Comparison of ENCODE assay signal across 8 cellular contexts in the genomic region with DNA sequence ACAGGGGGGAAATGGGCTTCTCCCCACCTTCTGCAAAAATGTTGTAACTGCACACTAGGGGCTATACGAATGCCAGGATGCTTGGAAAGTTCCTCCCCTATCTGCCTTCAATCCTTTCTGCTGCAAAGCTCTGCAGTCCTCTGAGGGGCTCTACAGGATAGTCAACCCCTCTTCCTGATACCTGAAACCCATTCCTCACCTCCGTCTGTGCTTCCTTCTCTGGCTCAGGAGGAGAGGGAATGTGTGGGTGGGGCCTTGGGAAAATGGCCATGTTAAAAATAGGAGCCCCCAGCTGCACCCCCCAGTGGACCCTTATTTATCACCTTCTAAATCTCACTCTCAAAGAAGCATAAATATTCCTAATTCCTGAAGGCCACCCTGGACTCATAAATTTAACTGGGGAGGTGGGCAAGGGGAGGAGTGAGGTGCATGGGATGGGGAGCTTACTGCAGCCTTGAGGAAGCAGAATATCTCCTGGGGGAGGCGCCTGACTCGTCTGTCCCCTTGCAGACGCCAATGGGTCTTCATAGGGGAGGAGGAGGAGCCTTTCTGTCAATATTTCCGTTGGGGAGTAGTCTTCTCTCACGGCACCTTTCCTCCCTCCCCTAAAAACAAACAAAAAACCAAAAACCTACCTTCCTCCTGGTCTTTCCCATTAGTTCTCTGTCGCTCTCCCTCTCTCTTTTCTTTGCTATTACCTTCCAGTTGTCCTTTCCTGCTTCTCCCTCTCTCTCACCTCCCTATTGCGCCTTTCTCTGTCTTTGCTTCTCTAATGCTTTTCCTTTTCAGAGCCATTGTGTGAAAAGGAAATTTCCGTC. TPM values are rescaled to one million over a fixed set of nuclear protein-coding genes. Genes with fewer than 3 reads are reported as not detected.
DNase-seq lines count a peak whose midpoint lies in the region; ATAC-seq and TF ChIP-seq lines count a peak whose summit lies in the region.

No MANE protein-coding gene starts in this region.

- peak overlapping the region; percentile 33 for H3K4me3 ChIP-seq in hepatocyte

- peak overlapping the region; percentile 57 for H2AFZ ChIP-seq in hepatocyte

- 19% methylated on average over 10 of the region's 10 CpGs for WGBS in hepatocyte (ENCODE audit: low lambda C conversion rate, missing lambda C conversion rate)

- H3K4me1 ChIP-seq in hepatocyte (ENCODE audit: insufficient read depth) = peaks cover 32% of the 10 kb centered on the region

- no peaks in the 10 kb centered on the region for H3K27me3 ChIP-seq in hepatocyte

- H3K9me3 ChIP-seq in hepatocyte (ENCODE audit: low read depth) = no peaks in the 10 kb centered on the region

- DNase-seq in activated gamma-delta T cell treated with Interleukin-2 at 50 U/mL for 16 hours (peak; percentile 16), activated gamma-delta T cell (lab: John Stamatoyannopoulos, UW) (no peak), NCI-H2081 treated with DMSO at 0.1 percent for 48 hours (lab: John Stamatoyannopoulos, UW) (peak; percentile 45), hepatocyte (ENCODE audit: low spot score) (no peak), progenitor cell of endocrine pancreas (ENCODE audit: low spot score, unreplicated experiment) (no peak)
- peak; percentile 36 for DNase-seq in activated T-helper 1 cell treated with anti-CD3 and anti-CD28 coated beads, Interleukin-12 subunit alpha, Interleukin-12 subunit beta, Interleukin-2, Interleukin-4 antibody, amounts not matched to agents 30 ng/mL and 10 ng/mL and 1 ng/mL, durations not matched to agents 14 hours and 24 hours and 36 hours (ENCODE audit: low spot score)
- DNase-seq in stimulated activated naive CD8-positive, alpha-beta T cell treated with anti-CD3 and anti-CD28 coated beads, Interleukin-15, Interleukin-2, amounts not matched to agents 100 U/mL and 50 U/mL, for 24 hours = peak; percentile 52

- no peaks in the 10 kb centered on the region for H3K9me2 ChIP-seq in hepatocyte (replicated peaks; ENCODE audit: insufficient read depth)

- intact Hi-C loops in activated T-helper 1 cell treated with anti-CD3 and anti-CD28 coated beads, Interleukin-12 subunit alpha, Interleukin-12 subunit beta, Interleukin-2, Interleukin-4 antibody, amounts not matched to agents 30 ng/mL and 10 ng/mL and 1 ng/mL, durations not matched to agents 14 hours and 24 hours and 36 hours (cut with micrococcal nuclease) = loop anchor here (1.0 to 2.0 kb wide), 2 partner anchors 22 to 55 kb away; no protein-coding TSS in a partner anchor

- no peak overlapping the region for H3K27ac Mint-ChIP-seq in activated T-helper 1 cell treated with anti-CD3 and anti-CD28 coated beads, Interleukin-12 subunit alpha, Interleukin-12 subunit beta, Interleukin-2, Interleukin-4 antibody, amounts not matched to agents 30 ng/mL and 10 ng/mL and 1 ng/mL, durations not matched to agents 14 hours and 24 hours and 36 hours
- no peak overlapping the region for H3K27ac Mint-ChIP-seq in progenitor cell of endocrine pancreas

- no peaks in the 10 kb centered on the region for H3K79me2 ChIP-seq in hepatocyte

- no peaks in the 10 kb centered on the region for H3K36me3 Mint-ChIP-seq in activated T-helper 1 cell treated with anti-CD3 and anti-CD28 coated beads, Interleukin-12 subunit alpha, Interleukin-12 subunit beta, Interleukin-2, Interleukin-4 antibody, amounts not matched to agents 30 ng/mL and 10 ng/mL and 1 ng/mL, durations not matched to agents 14 hours and 24 hours and 36 hours (ENCODE audit: low read depth)
- no peaks in the 10 kb centered on the region for H3K36me3 Mint-ChIP-seq in progenitor cell of endocrine pancreas (ENCODE audit: insufficient read depth)

- H3K27ac ChIP-seq in hepatocyte = peak overlapping the region; percentile 94

- H3K4me3 Mint-ChIP-seq in activated T-helper 1 cell treated with anti-CD3 and anti-CD28 coated beads, Interleukin-12 subunit alpha, Interleukin-12 subunit beta, Interleukin-2, Interleukin-4 antibody, amounts not matched to agents 30 ng/mL and 10 ng/mL and 1 ng/mL, durations not matched to agents 14 hours and 24 hours and 36 hours = no peak overlapping the region
- H3K4me3 Mint-ChIP-seq in progenitor cell of endocrine pancreas (ENCODE audit: low read depth) = no peak overlapping the region

- H3K27me3 Mint-ChIP-seq in activated T-helper 1 cell treated with anti-CD3 and anti-CD28 coated beads, Interleukin-12 subunit alpha, Interleukin-12 subunit beta, Interleukin-2, Interleukin-4 antibody, amounts not matched to agents 30 ng/mL and 10 ng/mL and 1 ng/mL, durations not matched to agents 14 hours and 24 hours and 36 hours (ENCODE audit: insufficient read depth) = peaks cover 2% of the 10 kb centered on the region
- H3K27me3 Mint-ChIP-seq in progenitor cell of endocrine pancreas = peaks cover 2% of the 10 kb centered on the region

- peaks cover 9% of the 10 kb centered on the region for H3K4me1 Mint-ChIP-seq in activated T-helper 1 cell treated with anti-CD3 and anti-CD28 coated beads, Interleukin-12 subunit alpha, Interleukin-12 subunit beta, Interleukin-2, Interleukin-4 antibody, amounts not matched to agents 30 ng/mL and 10 ng/mL and 1 ng/mL, durations not matched to agents 14 hours and 24 hours and 36 hours (ENCODE audit: low read depth)
- peaks cover 36% of the 10 kb centered on the region for H3K4me1 Mint-ChIP-seq in progenitor cell of endocrine pancreas (ENCODE audit: low read depth)

- ATAC-seq in stimulated activated naive CD8-positive, alpha-beta T cell treated with anti-CD3 and anti-CD28 coated beads, Interleukin-15, Interleukin-2, amounts not matched to agents 100 U/mL and 50 U/mL, for 24 hours = peak; percentile 31
- ATAC-seq in GM19324 (IDR thresholded peaks at IDR 0.05; ENCODE audit: low FRiP score, unreplicated experiment) = no peak

- no peaks in the 10 kb centered on the region for H3K9me3 Mint-ChIP-seq in activated T-helper 1 cell treated with anti-CD3 and anti-CD28 coated beads, Interleukin-12 subunit alpha, Interleukin-12 subunit beta, Interleukin-2, Interleukin-4 antibody, amounts not matched to agents 30 ng/mL and 10 ng/mL and 1 ng/mL, durations not matched to agents 14 hours and 24 hours and 36 hours
- no peaks in the 10 kb centered on the region for H3K9me3 Mint-ChIP-seq in progenitor cell of endocrine pancreas (ENCODE audit: low read depth)

- peak overlapping the region; percentile 82 for H3K4me2 ChIP-seq in hepatocyte

- TF ChIP-seq CTCF in hepatocyte (IDR thresholded peaks at IDR 0.05; ENCODE audit: poor library complexity) (no peak), progenitor cell of endocrine pancreas (IDR thresholded peaks at IDR 0.05; ENCODE audit: unreplicated experiment) (no peak)

- no peaks in the 10 kb centered on the region for H4K20me1 ChIP-seq in hepatocyte (ENCODE audit: insufficient read depth, poor library complexity, severe bottlenecking)

- H3K36me3 ChIP-seq in hepatocyte (replicated peaks; ENCODE audit: insufficient read depth, low read depth) = no peaks in the 10 kb centered on the region

RNA-seq across cellular contexts. Expression of gene GPR84, which starts 6.3 kb away (rescaled TPM):
- total RNA-seq in activated T-helper 1 cell treated with anti-CD3 and anti-CD28 coated beads, Interleukin-12 subunit alpha, Interleukin-12 subunit beta, Interleukin-2, Interleukin-4 antibody, amounts not matched to agents 30 ng/mL and 10 ng/mL and 1 ng/mL, durations not matched to agents 14 hours and 24 hours and 36 hours = 2.3 and 2.4 TPM in 2 replicates
- 0.07 TPM in 1 of 2 replicates, not detected in the other for total RNA-seq in hepatocyte
- polyA plus RNA-seq in hepatocyte = not detected in 2 replicates
- total RNA-seq in progenitor cell of endocrine pancreas = not detected in 2 replicates

RNA-seq across cellular contexts. Expression of gene ZNF385A, which starts 26.5 kb away (rescaled TPM):
- total RNA-seq in activated T-helper 1 cell treated with anti-CD3 and anti-CD28 coated beads, Interleukin-12 subunit alpha, Interleukin-12 subunit beta, Interleukin-2, Interleukin-4 antibody, amounts not matched to agents 30 ng/mL and 10 ng/mL and 1 ng/mL, durations not matched to agents 14 hours and 24 hours and 36 hours = 0.99 and 1.3 TPM in 2 replicates
- total RNA-seq in hepatocyte (2.2 and 5.6 TPM in 2 replicates), progenitor cell of endocrine pancreas (15.6 and 16.6 TPM in 2 replicates)
- 4.2 and 4.6 TPM in 2 replicates for polyA plus RNA-seq in hepatocyte

RNA-seq across cellular contexts. Expression of gene COPZ1, which starts 33.1 kb away (rescaled TPM):
- total RNA-seq in activated T-helper 1 cell treated with anti-CD3 and anti-CD28 coated beads, Interleukin-12 subunit alpha, Interleukin-12 subunit beta, Interleukin-2, Interleukin-4 antibody, amounts not matched to agents 30 ng/mL and 10 ng/mL and 1 ng/mL, durations not matched to agents 14 hours and 24 hours and 36 hours = 115 and 123 TPM in 2 replicates
- 164 and 220 TPM in 2 replicates for total RNA-seq in hepatocyte
- polyA plus RNA-seq in hepatocyte = 207 and 224 TPM in 2 replicates
- total RNA-seq in progenitor cell of endocrine pancreas = 165 and 173 TPM in 2 replicates

RNA-seq across cellular contexts. Expression of gene NFE2, which starts 57.2 kb away (rescaled TPM):
- total RNA-seq in activated T-helper 1 cell treated with anti-CD3 and anti-CD28 coated beads, Interleukin-12 subunit alpha, Interleukin-12 subunit beta, Interleukin-2, Interleukin-4 antibody, amounts not matched to agents 30 ng/mL and 10 ng/mL and 1 ng/mL, durations not matched to agents 14 hours and 24 hours and 36 hours = not detected in 2 replicates
- total RNA-seq in hepatocyte = 0.44 TPM in 1 of 2 replicates, not detected in the other
- 0.83 TPM in 1 of 2 replicates, not detected in the other for polyA plus RNA-seq in hepatocyte
- total RNA-seq in progenitor cell of endocrine pancreas = 17.2 and 17.9 TPM in 2 replicates

Comparison
In these comparisons a context has a peak if more than half of its experiments do, and no peak if none do; other contexts are left out.
1. DNase-seq: peak in activated gamma-delta T cell treated with Interleukin-2 at 50 U/mL for 16 hours (single experiment), NCI-H2081 treated with DMSO at 0.1 percent for 48 hours (single experiment), activated T-helper 1 cell treated with anti-CD3 and anti-CD28 coated beads, Interleukin-12 subunit alpha, Interleukin-12 subunit beta, Interleukin-2, Interleukin-4 antibody, amounts not matched to agents 30 ng/mL and 10 ng/mL and 1 ng/mL, durations not matched to agents 14 hours and 24 hours and 36 hours (single experiment) and stimulated activated naive CD8-positive, alpha-beta T cell treated with anti-CD3 and anti-CD28 coated beads, Interleukin-15, Interleukin-2, amounts not matched to agents 100 U/mL and 50 U/mL, for 24 hours (single experiment); none in activated gamma-delta T cell (single experiment), hepatocyte (single experiment) and progenitor cell of endocrine pancreas (single experiment).